In the genomic region with DNA sequence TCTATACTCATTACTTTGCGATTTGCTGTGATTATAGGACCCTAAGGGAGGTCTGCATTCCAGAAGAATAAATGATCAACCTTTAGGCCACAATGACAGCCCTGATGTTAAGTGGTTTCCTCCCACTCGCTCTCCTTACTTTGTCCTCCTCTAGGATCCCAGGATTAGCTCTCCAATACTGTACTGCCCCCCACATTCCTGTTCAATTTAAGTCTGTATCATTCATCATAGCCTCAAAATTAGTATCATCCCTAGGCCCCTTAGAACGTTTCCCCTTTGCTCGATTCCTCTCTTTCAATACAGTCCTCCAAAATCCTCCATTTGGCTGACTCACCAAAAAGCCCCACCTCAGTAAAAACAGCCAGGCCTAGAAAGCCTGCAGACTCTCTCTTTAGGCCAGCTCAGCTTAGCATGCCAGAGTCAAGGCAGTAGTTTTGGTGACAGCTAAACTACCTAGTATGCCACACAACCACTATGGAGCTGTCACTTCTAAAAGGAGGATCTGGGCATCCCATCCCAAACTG, we compare ENCODE assay signal across 8 cellular contexts. TPM values are rescaled to one million over a fixed set of nuclear protein-coding genes. Genes with fewer than 3 reads are reported as not detected.
DNase-seq lines count a peak whose midpoint lies in the region; ATAC-seq, FAIRE-seq and TF ChIP-seq lines count a peak whose summit lies in the region.

No MANE protein-coding gene starts in this region.

- WGBS in A549 (ENCODE audit: missing lambda C conversion rate), result 2% methylated on average over 4 of the region's 4 CpGs
- 65 to 67% methylated on average over 3 to 4 of the region's 4 CpGs for WGBS in transverse colon (ENCODE audit: low coverage in 1 of 2), 2 donors

- POLR2A ChIA-PET in A549 (lab: Yijun Ruan, JAX), result interaction anchor here (1.0 to 2.3 kb wide), 3 partner anchors 12 to 23 kb away, joined by 3 to 10 read pairs (median 6); no protein-coding TSS in a partner anchor

- H3K4me3 ChIP-seq in A549 (no peak overlapping the region), left ventricle myocardium inferior (no peak overlapping the region), transverse colon (no peak overlapping the region)

- TF ChIP-seq EP300 in A549 (IDR thresholded peaks at IDR 0.05), result peak in 1 of 2 experiments; percentile 61; a peak in 2 of 5 replicates
- no peak for TF ChIP-seq EP300 in transverse colon (IDR thresholded peaks at IDR 0.05; ENCODE audit: low read depth)

- FAIRE-seq in A549 (lab: Jason Lieb, UNC), result peak; percentile 70

- H3K27ac ChIP-seq in A549 (peak overlapping the region; percentile 91 to 94), left ventricle myocardium inferior (replicated peaks) (peak overlapping the region; percentile 52), transverse colon (peak overlapping the region; percentile 3 to 24 (median 18))

- CTCF ChIA-PET in A549 (lab: Yijun Ruan, JAX), result interaction anchor here (1.1 to 1.3 kb wide), 2 partner anchors 17 to 59 kb away, joined by 3 read pairs; no protein-coding TSS in a partner anchor

- peaks cover 5% of the 10 kb centered on the region for H3K36me3 ChIP-seq in left ventricle myocardium inferior
- H3K36me3 ChIP-seq in transverse colon, result peaks cover 0 to 8% (median 2%) of the 10 kb centered on the region in 4 donors

- in situ Hi-C loops in transverse colon (cut with MboI; ENCODE audit: low pct_ligation_motif_present in 1 of 4, low pct_unique_long_range_greater_than_20kb in 1 of 4, low sequenced_read_pairs in 3 of 4), result no loop called here

- no peaks in the 10 kb centered on the region for H3K9me3 ChIP-seq in A549
- H3K9me3 ChIP-seq in left ventricle myocardium inferior (replicated peaks), result no peaks in the 10 kb centered on the region
- no peaks in the 10 kb centered on the region for H3K9me3 ChIP-seq in transverse colon

- intact Hi-C loops in left ventricle myocardium inferior (cut with micrococcal nuclease) (no loop called here), transverse colon (cut with DNase I; ENCODE audit: low total_unique reads) (loop anchor here (5.0 kb wide), 1 partner anchor 1568 kb away; no protein-coding TSS in a partner anchor)

- peak overlapping the region; percentile 79 for H3K4me2 ChIP-seq in A549

- H3K27me3 ChIP-seq in left ventricle myocardium inferior (ENCODE audit: low read depth), result no peaks in the 10 kb centered on the region
- no peaks in the 10 kb centered on the region for H3K27me3 ChIP-seq in transverse colon

- TF ChIP-seq RAD21 in A549 (conservative IDR thresholded peaks at IDR 0.05 in 1 of 2, IDR thresholded peaks at IDR 0.05 in 1 of 2), result no peak

- TF ChIP-seq CTCF in A549 (IDR thresholded peaks at IDR 0.05) (no peak), left ventricle myocardium inferior (IDR thresholded peaks at IDR 0.05; ENCODE audit: borderline replicate concordance) (no peak), transverse colon (IDR thresholded peaks at IDR 0.05) (no peak)

- ATAC-seq in A549, result peak; percentile 72 to 74

- TF ChIP-seq POLR2A in A549 (IDR thresholded peaks at IDR 0.05; ENCODE audit: low read length), result no peak
- TF ChIP-seq POLR2A in transverse colon (IDR thresholded peaks at IDR 0.05), result no peak

- H3K4me1 ChIP-seq in A549 (peaks cover 98% of the 10 kb centered on the region), left ventricle myocardium inferior (peaks cover 72% of the 10 kb centered on the region), transverse colon (peaks cover 0 to 60% (median 15%) of the 10 kb centered on the region in 4 donors)

- peak in 1 of 2 experiments; percentile 65 for DNase-seq in A549 (ENCODE audit: low read depth in 1 of 2, low spot score in 1 of 2)
- peak; percentile 36 for DNase-seq in H4 (ENCODE audit: low spot score)
- peak; percentile 24 to 37 for DNase-seq in activated CD4-positive, alpha-beta T cell treated with anti-CD3 and anti-CD28 coated beads, Interleukin-2, amount 50 U/mL, for 4 hours
- DNase-seq in left ventricle myocardium inferior, result no peak
- no peak for DNase-seq in transverse colon
- DNase-seq in GM19240 (ENCODE audit: insufficient read length, low spot score), result no peak
- no peak for DNase-seq in cerebellum (ENCODE audit: low spot score)
- DNase-seq in HuH-7.5 (ENCODE audit: low spot score), result no peak

TF ChIP-seq in A549, 52 proteins besides CTCF, POLR2A, EP300 and RAD21 (continues in another document):
- no peak for TF ChIP-seq RCOR1 (IDR thresholded peaks at IDR 0.05; ENCODE audit: low read depth, low read length)
- no peak for TF ChIP-seq PHF8 (IDR thresholded peaks at IDR 0.05; ENCODE audit: borderline replicate concordance, low read depth)
- TF ChIP-seq HEYL (CRISPR knock-in tag; IDR thresholded peaks at IDR 0.05), result 0 out of 2 replicates have a peak, but pooled peaks have one; percentile 16
- TF ChIP-seq USF2 (IDR thresholded peaks at IDR 0.05), result no peak
- TF ChIP-seq ZSCAN20 (CRISPR knock-in tag; IDR thresholded peaks at IDR 0.05), result 0 out of 2 replicates have a peak, but pooled peaks have one; percentile 27
- no peak for TF ChIP-seq ELK1 (IDR thresholded peaks at IDR 0.05; ENCODE audit: low read depth, low read length)
- no peak for TF ChIP-seq REST (IDR thresholded peaks at IDR 0.05)
- no peak for TF ChIP-seq SMC3 (IDR thresholded peaks at IDR 0.05)
- TF ChIP-seq ZFP36 (IDR thresholded peaks at IDR 0.05; ENCODE audit: borderline replicate concordance, partially characterized antibody), result no peak
- no peak for TF ChIP-seq RFX5 (IDR thresholded peaks at IDR 0.05)
- TF ChIP-seq NR3C1 (IDR thresholded peaks at IDR 0.05), result no peak
- TF ChIP-seq, protein P1, sequence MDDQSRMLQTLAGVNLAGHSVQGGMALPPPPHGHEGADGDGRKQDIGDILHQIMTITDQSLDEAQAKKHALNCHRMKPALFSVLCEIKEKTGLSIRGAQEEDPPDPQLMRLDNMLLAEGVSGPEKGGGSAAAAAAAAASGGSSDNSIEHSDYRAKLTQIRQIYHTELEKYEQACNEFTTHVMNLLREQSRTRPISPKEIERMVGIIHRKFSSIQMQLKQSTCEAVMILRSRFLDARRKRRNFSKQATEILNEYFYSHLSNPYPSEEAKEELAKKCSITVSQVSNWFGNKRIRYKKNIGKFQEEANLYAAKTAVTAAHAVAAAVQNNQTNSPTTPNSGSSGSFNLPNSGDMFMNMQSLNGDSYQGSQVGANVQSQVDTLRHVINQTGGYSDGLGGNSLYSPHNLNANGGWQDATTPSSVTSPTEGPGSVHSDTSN (IDR thresholded peaks at IDR 0.05), result no peak
- no peak for TF ChIP-seq ZC3H11A (IDR thresholded peaks at IDR 0.05)
- no peak for TF ChIP-seq TP53 (CRISPR knock-in tag; IDR thresholded peaks at IDR 0.05)
- no peak for TF ChIP-seq NPAS2 (CRISPR knock-in tag; IDR thresholded peaks at IDR 0.05; ENCODE audit: borderline replicate concordance)
- TF ChIP-seq JUNB (IDR thresholded peaks at IDR 0.05), result peak; percentile 36
- peak; percentile 19; the same call in 1 of the 2 replicates for TF ChIP-seq EHF (CRISPR knock-in tag; IDR thresholded peaks at IDR 0.05)
- no peak for TF ChIP-seq KDM5A (IDR thresholded peaks at IDR 0.05)

RNA-seq across cellular contexts. Expression of gene RNF145, which starts 24.4 kb away (rescaled TPM):
- polyA plus RNA-seq in A549 (2011; rRNA removed) (122 and 147 TPM in 2 replicates), A549 (2017; fragmentation: RNase III; extraction: RNeasy Plus Mini Kit Qiagen cat#74134 plus additional on column Dnase treatment) (120 to 146 TPM (median 137 TPM) in 3 replicates)
- polyA plus RNA-seq in A549 (2012; cell fraction: cytosol; rRNA removed), result 38.4 and 45.0 TPM in 2 replicates
- polyA plus RNA-seq in A549 (2012; cell fraction: nucleus; rRNA removed), result 20.9 and 43.9 TPM in 2 replicates
- 82.2 and 83.3 TPM in 2 replicates for polyA minus RNA-seq in A549 (2011; rRNA and poly(A)+ RNA removed)
- total RNA-seq in H4 (2014; rRNA removed; shearing (Covaris generic)), result 18.3 and 37.2 TPM in 2 replicates
- total RNA-seq in left ventricle myocardium inferior (18.0 TPM), transverse colon (10 to 100 TPM; 11.5 to 59.4 (median 29.2) TPM), cerebellum (71.3 TPM)

Comparison
In these comparisons a context has a peak if more than half of its experiments do, and no peak if none do; other contexts are left out.
1. DNase-seq: peak in H4 (single experiment) and activated CD4-positive, alpha-beta T cell treated with anti-CD3 and anti-CD28 coated beads, Interleukin-2, amount 50 U/mL, for 4 hours (2 of 2); none in left ventricle myocardium inferior (single experiment), transverse colon (single experiment), GM19240 (single experiment), cerebellum (single experiment) and HuH-7.5 (single experiment).
2. H3K27ac ChIP-seq: peak in every context shown above with its lines; median percentile 92 in A549; 52 in left ventricle myocardium inferior; 18 in transverse colon.